In the genomic region with DNA sequence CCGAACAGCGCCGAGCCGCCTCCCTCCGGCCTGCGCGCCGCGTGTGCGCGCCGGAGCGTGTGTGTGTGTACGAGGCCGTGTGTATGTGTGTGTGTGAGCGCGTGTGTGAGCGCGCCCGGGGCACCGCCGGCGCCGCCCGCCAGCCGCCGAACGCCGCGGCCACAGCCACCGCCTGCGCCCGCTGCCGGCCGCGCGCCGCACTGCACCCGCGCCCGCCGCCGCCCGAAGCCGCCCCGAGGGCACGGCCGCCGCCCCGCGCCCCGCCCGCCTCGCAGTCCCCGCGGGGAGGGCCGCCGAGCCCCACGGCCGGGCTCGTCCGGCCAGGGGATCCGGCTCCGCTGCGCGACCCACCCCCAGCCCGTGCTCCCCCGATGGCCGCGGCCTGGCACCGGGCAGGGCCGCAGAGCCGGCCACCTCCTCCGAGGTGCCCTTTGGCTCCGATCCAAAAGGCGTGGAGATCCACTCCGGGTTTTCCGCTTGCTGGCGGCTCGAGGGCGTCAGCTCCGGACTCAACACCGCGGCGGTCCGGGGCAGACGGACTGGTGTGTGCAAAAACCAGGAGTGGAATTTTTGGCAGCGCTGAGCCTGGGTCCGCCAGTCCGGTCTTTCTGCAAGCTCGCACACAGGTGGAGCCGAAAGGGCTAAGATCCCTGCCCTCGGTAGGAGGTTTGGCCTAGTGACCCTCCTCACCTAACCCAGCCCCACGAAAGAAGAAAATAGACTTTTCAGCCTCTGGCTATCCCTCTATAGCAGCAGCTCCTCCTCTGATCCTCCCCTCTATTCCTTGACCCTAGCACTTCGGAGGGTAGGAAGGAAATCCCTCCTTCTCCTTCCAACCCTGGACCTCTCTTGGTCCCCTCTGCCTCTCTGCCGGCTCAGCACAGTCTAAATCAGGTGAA, we compare ENCODE assay signal across 1 cellular context.
TF ChIP-seq lines count a peak whose summit lies in the region.

A gene with protein sequence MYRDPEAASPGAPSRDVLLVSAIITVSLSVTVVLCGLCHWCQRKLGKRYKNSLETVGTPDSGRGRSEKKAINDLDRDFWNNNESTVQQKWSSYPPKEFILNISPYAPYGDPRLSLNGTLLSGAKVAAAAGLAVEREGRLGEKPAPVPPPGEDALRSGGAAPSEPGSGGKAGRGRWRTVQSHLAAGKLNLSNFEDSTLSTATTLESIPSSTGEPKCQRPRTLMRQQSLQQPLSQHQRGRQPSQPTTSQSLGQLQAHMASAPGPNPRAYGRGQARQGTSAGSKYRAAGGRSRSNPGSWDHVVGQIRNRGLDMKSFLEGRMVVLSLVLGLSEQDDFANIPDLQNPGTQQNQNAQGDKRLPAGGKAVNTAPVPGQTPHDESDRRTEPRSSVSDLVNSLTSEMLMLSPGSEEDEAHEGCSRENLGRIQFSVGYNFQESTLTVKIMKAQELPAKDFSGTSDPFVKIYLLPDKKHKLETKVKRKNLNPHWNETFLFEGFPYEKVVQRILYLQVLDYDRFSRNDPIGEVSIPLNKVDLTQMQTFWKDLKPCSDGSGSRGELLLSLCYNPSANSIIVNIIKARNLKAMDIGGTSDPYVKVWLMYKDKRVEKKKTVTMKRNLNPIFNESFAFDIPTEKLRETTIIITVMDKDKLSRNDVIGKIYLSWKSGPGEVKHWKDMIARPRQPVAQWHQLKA (minus strand): TSS at position 47 of the 899 bp plus-strand sequence. CDS start 256 bp downstream, outside the sequence.

TF ChIP-seq in K562, 482 proteins besides CTCF, POLR2A, EP300 and RAD21 (continued from another document and continues in another):
- TF ChIP-seq, protein P1, sequence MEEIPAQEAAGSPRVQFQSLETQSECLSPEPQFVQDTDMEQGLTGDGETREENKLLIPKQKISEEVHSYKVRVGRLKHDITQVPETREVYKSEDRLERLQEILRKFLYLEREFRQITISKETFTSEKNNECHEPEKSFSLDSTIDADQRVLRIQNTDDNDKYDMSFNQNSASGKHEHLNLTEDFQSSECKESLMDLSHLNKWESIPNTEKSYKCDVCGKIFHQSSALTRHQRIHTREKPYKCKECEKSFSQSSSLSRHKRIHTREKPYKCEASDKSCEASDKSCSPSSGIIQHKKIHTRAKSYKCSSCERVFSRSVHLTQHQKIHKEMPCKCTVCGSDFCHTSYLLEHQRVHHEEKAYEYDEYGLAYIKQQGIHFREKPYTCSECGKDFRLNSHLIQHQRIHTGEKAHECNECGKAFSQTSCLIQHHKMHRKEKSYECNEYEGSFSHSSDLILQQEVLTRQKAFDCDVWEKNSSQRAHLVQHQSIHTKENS (CRISPR knock-in tag; IDR thresholded peaks at IDR 0.05) = no peak
- TF ChIP-seq PHF21A (IDR thresholded peaks at IDR 0.05; ENCODE audit: borderline replicate concordance, low read depth) (0 out of 2 replicates have a peak, but pooled peaks have one; percentile 38), RBM14 (IDR thresholded peaks at IDR 0.05; ENCODE audit: borderline replicate concordance, insufficient read depth, low read depth, low read length) (no peak), ZSCAN29 (IDR thresholded peaks at IDR 0.05) (peak; percentile 90), RBM22 (IDR thresholded peaks at IDR 0.05; ENCODE audit: low read depth, low read length, poor library complexity, severe bottlenecking) (peak; percentile 61), ZNF589 (CRISPR knock-in tag; IDR thresholded peaks at IDR 0.05; ENCODE audit: low read depth) (no peak), ZZZ3 (IDR thresholded peaks at IDR 0.05) (no peak), TCF3 (CRISPR knock-in tag; IDR thresholded peaks at IDR 0.05) (no peak), FOXA3 (CRISPR knock-in tag; conservative IDR thresholded peaks at IDR 0.05 in 1 of 2, IDR thresholded peaks at IDR 0.05 in 1 of 2) (no peak), MBD2 (IDR thresholded peaks at IDR 0.05; ENCODE audit: borderline replicate concordance, low read depth) (no peak), KDM2B (CRISPR knock-in tag; IDR thresholded peaks at IDR 0.05) (peak; percentile 88), ETV1 (tag; conservative IDR thresholded peaks at IDR 0.05; ENCODE audit: low read depth) (no peak), PCBP1 (IDR thresholded peaks at IDR 0.05; ENCODE audit: low read depth, low read length, poor library complexity, severe bottlenecking) (no peak), NFIX (CRISPR knock-in tag; IDR thresholded peaks at IDR 0.05; ENCODE audit: low read depth) (0 out of 2 replicates have a peak, but pooled peaks have one; percentile 18), U2AF1 (optimal IDR thresholded peaks at IDR 0.05; ENCODE audit: low read depth, low read length) (peak; percentile 69), NFYB (IDR thresholded peaks at IDR 0.05; ENCODE audit: extremely low read depth, insufficient read length) (no peak), SMAD3 (CRISPR knock-in tag; conservative IDR thresholded peaks at IDR 0.05) (no peak), SP1 (CRISPR knock-in tag; IDR thresholded peaks at IDR 0.05) (peak; percentile 64; the same call in 1 of the 2 replicates), ZNF274 (IDR thresholded peaks at IDR 0.05; ENCODE audit: borderline replicate concordance, low read depth, low read length) (no peak), HDAC6 (IDR thresholded peaks at IDR 0.05; ENCODE audit: low read depth, low read length) (no peak), GATAD2A (IDR thresholded peaks at IDR 0.05) (0 out of 2 replicates have a peak, but pooled peaks have one; percentile 45), NCOA6 (IDR thresholded peaks at IDR 0.05) (peak; percentile 70), COPS2 (conservative IDR thresholded peaks at IDR 0.05) (no peak), ETV6 (IDR thresholded peaks at IDR 0.05; ENCODE audit: borderline replicate concordance in 1 of 2, low read depth in 2 of 2, low read length in 1 of 2) (no peak), ETV6 (CRISPR knock-in tag; IDR thresholded peaks at IDR 0.05; ENCODE audit: borderline replicate concordance) (no peak), PTTG1 (tag; IDR thresholded peaks at IDR 0.05; ENCODE audit: low read depth) (no peak), NFIC (IDR thresholded peaks at IDR 0.05) (peak; percentile 91), CBFB (CRISPR knock-in tag; IDR thresholded peaks at IDR 0.05) (peak; percentile 74; the same call in 1 of the 2 replicates), ARID1B (IDR thresholded peaks at IDR 0.05) (no peak), ZNF347 (CRISPR knock-in tag; IDR thresholded peaks at IDR 0.05; ENCODE audit: low read depth) (no peak), SIN3B (IDR thresholded peaks at IDR 0.05; ENCODE audit: low read depth) (peak; percentile 68), HNRNPL (IDR thresholded peaks at IDR 0.05; ENCODE audit: low read depth, low read length) (peak; percentile 91), ZSCAN32 (CRISPR knock-in tag; IDR thresholded peaks at IDR 0.05) (no peak), MAFK (IDR thresholded peaks at IDR 0.05; ENCODE audit: low read length) (0 out of 2 replicates have a peak, but pooled peaks have one; percentile 28), EWSR1 (IDR thresholded peaks at IDR 0.05; ENCODE audit: borderline replicate concordance, low read depth, partially characterized antibody) (no peak), HNRNPH1 (optimal IDR thresholded peaks at IDR 0.05; ENCODE audit: low read depth, low read length) (no peak), ZNF778 (CRISPR knock-in tag; IDR thresholded peaks at IDR 0.05) (no peak), HCFC1 (IDR thresholded peaks at IDR 0.05; ENCODE audit: low read depth, low read length) (peak; percentile 38; the same call in 1 of the 2 replicates)
- TF ChIP-seq, protein P2, sequence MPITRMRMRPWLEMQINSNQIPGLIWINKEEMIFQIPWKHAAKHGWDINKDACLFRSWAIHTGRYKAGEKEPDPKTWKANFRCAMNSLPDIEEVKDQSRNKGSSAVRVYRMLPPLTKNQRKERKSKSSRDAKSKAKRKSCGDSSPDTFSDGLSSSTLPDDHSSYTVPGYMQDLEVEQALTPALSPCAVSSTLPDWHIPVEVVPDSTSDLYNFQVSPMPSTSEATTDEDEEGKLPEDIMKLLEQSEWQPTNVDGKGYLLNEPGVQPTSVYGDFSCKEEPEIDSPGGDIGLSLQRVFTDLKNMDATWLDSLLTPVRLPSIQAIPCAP (CRISPR knock-in tag; IDR thresholded peaks at IDR 0.05; ENCODE audit: borderline replicate concordance) = no peak
- TF ChIP-seq, protein P3, sequence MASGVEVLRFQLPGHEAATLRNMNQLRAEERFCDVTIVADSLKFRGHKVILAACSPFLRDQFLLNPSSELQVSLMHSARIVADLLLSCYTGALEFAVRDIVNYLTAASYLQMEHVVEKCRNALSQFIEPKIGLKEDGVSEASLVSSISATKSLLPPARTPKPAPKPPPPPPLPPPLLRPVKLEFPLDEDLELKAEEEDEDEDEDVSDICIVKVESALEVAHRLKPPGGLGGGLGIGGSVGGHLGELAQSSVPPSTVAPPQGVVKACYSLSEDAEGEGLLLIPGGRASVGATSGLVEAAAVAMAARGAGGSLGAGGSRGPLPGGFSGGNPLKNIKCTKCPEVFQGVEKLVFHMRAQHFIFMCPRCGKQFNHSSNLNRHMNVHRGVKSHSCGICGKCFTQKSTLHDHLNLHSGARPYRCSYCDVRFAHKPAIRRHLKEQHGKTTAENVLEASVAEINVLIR (CRISPR knock-in tag; IDR thresholded peaks at IDR 0.05) = no peak
- TF ChIP-seq, protein P4, sequence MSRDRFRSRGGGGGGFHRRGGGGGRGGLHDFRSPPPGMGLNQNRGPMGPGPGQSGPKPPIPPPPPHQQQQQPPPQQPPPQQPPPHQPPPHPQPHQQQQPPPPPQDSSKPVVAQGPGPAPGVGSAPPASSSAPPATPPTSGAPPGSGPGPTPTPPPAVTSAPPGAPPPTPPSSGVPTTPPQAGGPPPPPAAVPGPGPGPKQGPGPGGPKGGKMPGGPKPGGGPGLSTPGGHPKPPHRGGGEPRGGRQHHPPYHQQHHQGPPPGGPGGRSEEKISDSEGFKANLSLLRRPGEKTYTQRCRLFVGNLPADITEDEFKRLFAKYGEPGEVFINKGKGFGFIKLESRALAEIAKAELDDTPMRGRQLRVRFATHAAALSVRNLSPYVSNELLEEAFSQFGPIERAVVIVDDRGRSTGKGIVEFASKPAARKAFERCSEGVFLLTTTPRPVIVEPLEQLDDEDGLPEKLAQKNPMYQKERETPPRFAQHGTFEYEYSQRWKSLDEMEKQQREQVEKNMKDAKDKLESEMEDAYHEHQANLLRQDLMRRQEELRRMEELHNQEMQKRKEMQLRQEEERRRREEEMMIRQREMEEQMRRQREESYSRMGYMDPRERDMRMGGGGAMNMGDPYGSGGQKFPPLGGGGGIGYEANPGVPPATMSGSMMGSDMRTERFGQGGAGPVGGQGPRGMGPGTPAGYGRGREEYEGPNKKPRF (IDR thresholded peaks at IDR 0.05; ENCODE audit: low read depth, low read length) = no peak
- TF ChIP-seq, protein P5, sequence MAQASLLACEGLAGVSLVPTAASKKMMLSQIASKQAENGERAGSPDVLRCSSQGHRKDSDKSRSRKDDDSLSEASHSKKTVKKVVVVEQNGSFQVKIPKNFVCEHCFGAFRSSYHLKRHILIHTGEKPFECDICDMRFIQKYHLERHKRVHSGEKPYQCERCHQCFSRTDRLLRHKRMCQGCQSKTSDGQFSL (CRISPR knock-in tag; IDR thresholded peaks at IDR 0.05) = no peak
- TF ChIP-seq, protein P5 (tag; IDR thresholded peaks at IDR 0.05) = no peak
- TF ChIP-seq, protein P6, sequence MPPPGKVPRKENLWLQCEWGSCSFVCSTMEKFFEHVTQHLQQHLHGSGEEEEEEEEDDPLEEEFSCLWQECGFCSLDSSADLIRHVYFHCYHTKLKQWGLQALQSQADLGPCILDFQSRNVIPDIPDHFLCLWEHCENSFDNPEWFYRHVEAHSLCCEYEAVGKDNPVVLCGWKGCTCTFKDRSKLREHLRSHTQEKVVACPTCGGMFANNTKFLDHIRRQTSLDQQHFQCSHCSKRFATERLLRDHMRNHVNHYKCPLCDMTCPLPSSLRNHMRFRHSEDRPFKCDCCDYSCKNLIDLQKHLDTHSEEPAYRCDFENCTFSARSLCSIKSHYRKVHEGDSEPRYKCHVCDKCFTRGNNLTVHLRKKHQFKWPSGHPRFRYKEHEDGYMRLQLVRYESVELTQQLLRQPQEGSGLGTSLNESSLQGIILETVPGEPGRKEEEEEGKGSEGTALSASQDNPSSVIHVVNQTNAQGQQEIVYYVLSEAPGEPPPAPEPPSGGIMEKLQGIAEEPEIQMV (tag; conservative IDR thresholded peaks at IDR 0.05; ENCODE audit: low read depth) = 0 out of 2 replicates have a peak, but pooled peaks have one; percentile 12
- TF ChIP-seq, protein P7, sequence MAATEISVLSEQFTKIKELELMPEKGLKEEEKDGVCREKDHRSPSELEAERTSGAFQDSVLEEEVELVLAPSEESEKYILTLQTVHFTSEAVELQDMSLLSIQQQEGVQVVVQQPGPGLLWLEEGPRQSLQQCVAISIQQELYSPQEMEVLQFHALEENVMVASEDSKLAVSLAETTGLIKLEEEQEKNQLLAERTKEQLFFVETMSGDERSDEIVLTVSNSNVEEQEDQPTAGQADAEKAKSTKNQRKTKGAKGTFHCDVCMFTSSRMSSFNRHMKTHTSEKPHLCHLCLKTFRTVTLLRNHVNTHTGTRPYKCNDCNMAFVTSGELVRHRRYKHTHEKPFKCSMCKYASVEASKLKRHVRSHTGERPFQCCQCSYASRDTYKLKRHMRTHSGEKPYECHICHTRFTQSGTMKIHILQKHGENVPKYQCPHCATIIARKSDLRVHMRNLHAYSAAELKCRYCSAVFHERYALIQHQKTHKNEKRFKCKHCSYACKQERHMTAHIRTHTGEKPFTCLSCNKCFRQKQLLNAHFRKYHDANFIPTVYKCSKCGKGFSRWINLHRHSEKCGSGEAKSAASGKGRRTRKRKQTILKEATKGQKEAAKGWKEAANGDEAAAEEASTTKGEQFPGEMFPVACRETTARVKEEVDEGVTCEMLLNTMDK (IDR thresholded peaks at IDR 0.05; ENCODE audit: borderline replicate concordance, insufficient read depth, low read depth, low read length, poor library complexity, severe bottlenecking) = no peak
- TF ChIP-seq, protein P8, sequence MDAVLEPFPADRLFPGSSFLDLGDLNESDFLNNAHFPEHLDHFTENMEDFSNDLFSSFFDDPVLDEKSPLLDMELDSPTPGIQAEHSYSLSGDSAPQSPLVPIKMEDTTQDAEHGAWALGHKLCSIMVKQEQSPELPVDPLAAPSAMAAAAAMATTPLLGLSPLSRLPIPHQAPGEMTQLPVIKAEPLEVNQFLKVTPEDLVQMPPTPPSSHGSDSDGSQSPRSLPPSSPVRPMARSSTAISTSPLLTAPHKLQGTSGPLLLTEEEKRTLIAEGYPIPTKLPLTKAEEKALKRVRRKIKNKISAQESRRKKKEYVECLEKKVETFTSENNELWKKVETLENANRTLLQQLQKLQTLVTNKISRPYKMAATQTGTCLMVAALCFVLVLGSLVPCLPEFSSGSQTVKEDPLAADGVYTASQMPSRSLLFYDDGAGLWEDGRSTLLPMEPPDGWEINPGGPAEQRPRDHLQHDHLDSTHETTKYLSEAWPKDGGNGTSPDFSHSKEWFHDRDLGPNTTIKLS (IDR thresholded peaks at IDR 0.05; ENCODE audit: borderline replicate concordance, low read depth) = 0 out of 2 replicates have a peak, but pooled peaks have one; percentile 27
